Comparison of ENCODE assay signal across 14 cellular contexts in genomic region chr13:32408999-32409313, GRCh38. TPM values are rescaled to one million over a fixed set of nuclear protein-coding genes. Genes with fewer than 3 reads are reported as not detected.
DNase-seq lines count a peak whose midpoint lies in the region; ATAC-seq and TF ChIP-seq lines count a peak whose summit lies in the region.
"Had no signal": no experiment of that assay in that cellular context is flagged by ENCODE, and none has a peak within 500 bp of the region (broad histone marks: within the 10 kb centered on the region; RNA-seq: fewer than 3 reads in every experiment).

No MANE protein-coding gene starts in this region.

- H3K27ac ChIP-seq in CD4-positive, CD25-positive, alpha-beta regulatory T cell (ENCODE audit: insufficient read depth, low read length, poor library complexity, severe bottlenecking) = no peak overlapping the region
- H3K27ac ChIP-seq in VCaP (peak overlapping the region; percentile 93), left lung (no peak overlapping the region), coronary artery (no peak overlapping the region)

- no peaks in the 10 kb centered on the region for H3K27me3 ChIP-seq in CD4-positive, CD25-positive, alpha-beta regulatory T cell (ENCODE audit: control insufficient read depth, insufficient read depth, low read length)
- no peaks in the 10 kb centered on the region for H3K27me3 ChIP-seq in left lung
- H3K27me3 ChIP-seq: MG63, tibial artery had no signal

- peak overlapping the region; percentile 63 for H3K4me3 ChIP-seq in CD4-positive, CD25-positive, alpha-beta regulatory T cell (ENCODE audit: low read depth, low read length)
- peak overlapping the region in 1 of 2 donors; percentile 6 for H3K4me3 ChIP-seq in left lung
- H3K4me3 ChIP-seq in coronary artery = no peak overlapping the region
- H3K4me3 ChIP-seq: MG63, tibial artery had no signal

- H3K4me1 ChIP-seq in CD4-positive, CD25-positive, alpha-beta regulatory T cell (ENCODE audit: control insufficient read depth, insufficient read depth, low read length, poor library complexity, severe bottlenecking) = no peaks in the 10 kb centered on the region
- peaks cover 2 to 16% of the 10 kb centered on the region in 2 donors for H3K4me1 ChIP-seq in left lung
- H3K4me1 ChIP-seq: tibial artery had no signal

- H3K36me3 ChIP-seq in CD4-positive, CD25-positive, alpha-beta regulatory T cell (ENCODE audit: control insufficient read depth, insufficient read depth, low read length) = peaks cover 26% of the 10 kb centered on the region
- peaks cover 0 to 11% of the 10 kb centered on the region in 2 donors for H3K36me3 ChIP-seq in left lung
- H3K36me3 ChIP-seq: MG63 had no signal

- no peaks in the 10 kb centered on the region for H3K27me3 Mint-ChIP-seq in CD4-positive, CD25-positive, alpha-beta regulatory T cell
- H3K27me3 Mint-ChIP-seq: activated naive CD4-positive, alpha-beta T cell treated with anti-CD3 and anti-CD28 coated beads, Interleukin-2, amount 50 U/mL, for 24 hours had no signal

- peaks cover 43% of the 10 kb centered on the region for H3K36me3 Mint-ChIP-seq in CD4-positive, CD25-positive, alpha-beta regulatory T cell

- H3K9me3 ChIP-seq in CD4-positive, CD25-positive, alpha-beta regulatory T cell (ENCODE audit: control insufficient read depth in 2 of 2, low read length in 2 of 2) = no peaks in the 10 kb centered on the region
- H3K9me3 ChIP-seq in left lung = no peaks in the 10 kb centered on the region
- H3K9me3 ChIP-seq: MG63, tibial artery had no signal

- intact Hi-C loops in left lung (cut with DNase I) = no loop called here

- peaks cover 11 to 39% (median 32%) of the 10 kb centered on the region in 4 donors for H3K4me1 Mint-ChIP-seq in CD4-positive, CD25-positive, alpha-beta regulatory T cell

- no peaks in the 10 kb centered on the region for H3K9me3 Mint-ChIP-seq in CD4-positive, CD25-positive, alpha-beta regulatory T cell
- H3K9me3 Mint-ChIP-seq: activated naive CD4-positive, alpha-beta T cell treated with anti-CD3 and anti-CD28 coated beads, Interleukin-2, amount 50 U/mL, for 24 hours had no signal

- TF ChIP-seq CTCF in VCaP (conservative IDR thresholded peaks at IDR 0.05) (no peak), left lung (IDR thresholded peaks at IDR 0.05) (no peak), coronary artery (IDR thresholded peaks at IDR 0.05) (no peak)

- DNase-seq in CD4-positive, CD25-positive, alpha-beta regulatory T cell = no peak
- DNase-seq in DMS79 treated with DMSO at 0.1 percent for 48 hours (lab: John Stamatoyannopoulos, UW) (peak; percentile 82), left lung (no peak), H4 (ENCODE audit: low spot score) (no peak), putamen (ENCODE audit: low spot score) (no peak), coronary artery (ENCODE audit: low spot score) (no peak)
- DNase-seq: kidney; MG63; NCI-H2081 treated with DMSO at 0.1 percent for 48 hours; stimulated activated CD4-positive, alpha-beta T cell treated with anti-CD3 and anti-CD28 coated beads, Interleukin-4, amount 100 ng/mL, for 4 hours had no signal

- no peak overlapping the region for H3K4me3 Mint-ChIP-seq in CD4-positive, CD25-positive, alpha-beta regulatory T cell
- H3K4me3 Mint-ChIP-seq: activated naive CD4-positive, alpha-beta T cell treated with anti-CD3 and anti-CD28 coated beads, Interleukin-2, amount 50 U/mL, for 24 hours had no signal

- H3K27ac Mint-ChIP-seq in CD4-positive, CD25-positive, alpha-beta regulatory T cell = peak overlapping the region; percentile 2 to 94 (median 66)
- H3K27ac Mint-ChIP-seq: activated naive CD4-positive, alpha-beta T cell treated with anti-CD3 and anti-CD28 coated beads, Interleukin-2, amount 50 U/mL, for 24 hours had no signal

- ATAC-seq in CD4-positive, CD25-positive, alpha-beta regulatory T cell (ENCODE audit: low read depth in 2 of 2) = no peak
- ATAC-seq in left lung (peak; percentile 68), GM18502 (IDR thresholded peaks at IDR 0.05; ENCODE audit: poor library complexity, unreplicated experiment) (no peak)

RNA-seq across cellular contexts. Expression of gene N4BP2L1, which starts 19.0 kb away (rescaled TPM):
- 48.5 TPM for total RNA-seq in CD4-positive, CD25-positive, alpha-beta regulatory T cell
- polyA plus RNA-seq in CD4-positive, CD25-positive, alpha-beta regulatory T cell = 10 to 100 TPM; 55.8 to 65.7 (median 61.5) TPM
- total RNA-seq in left lung = 10 to 100 TPM; 12.4 to 13.4 TPM
- 0.15 TPM in 1 of 2 replicates, not detected in the other for total RNA-seq in H4 (2014; rRNA removed; shearing (Covaris generic))

Comparison
In these comparisons a context has a peak if more than half of its experiments do, and no peak if none do; other contexts are left out.
1. RNA of gene N4BP2L1, which starts 19.0 kb away (total RNA-seq): 48.5 TPM in CD4-positive, CD25-positive, alpha-beta regulatory T cell (single experiment) and 12.4 to 13.4 TPM in left lung; 0.15 TPM in H4; every median in the first group is over 10 times any median in the second.